ENCODE assay signal across 2 cellular contexts in genomic region chr22:21442083-21442482, GRCh38. TPM values are rescaled to one million over a fixed set of nuclear protein-coding genes. Genes with fewer than 3 reads are reported as not detected.
"Had no signal": no experiment of that assay in that cellular context is flagged by ENCODE, and none has a peak within 500 bp of the region (broad histone marks: within the 10 kb centered on the region; RNA-seq: fewer than 3 reads in every experiment).

No MANE protein-coding gene starts in this region.

RNA-seq across cellular contexts. Expression of gene TMEM191C, which starts 25.1 kb away (rescaled TPM):
- total RNA-seq: M059J had no signal

RNA-seq across cellular contexts. Expression of gene RIMBP3B, which starts 58.5 kb away (rescaled TPM):
- total RNA-seq: HepG2 had no signal
- polyA plus RNA-seq: HepG2 had no signal
